11 cellular contexts compared by ENCODE assay signal in genomic region chr2:120686511-120687168, GRCh38. TPM values are rescaled to one million over a fixed set of nuclear protein-coding genes. Genes with fewer than 3 reads are reported as not detected.
DNase-seq lines count a peak whose midpoint lies in the region; ATAC-seq, FAIRE-seq and TF ChIP-seq lines count a peak whose summit lies in the region.
"Had no signal": no experiment of that assay in that cellular context is flagged by ENCODE, and none has a peak within 500 bp of the region (broad histone marks: within the 10 kb centered on the region; RNA-seq: fewer than 3 reads in every experiment).

No MANE protein-coding gene starts in this region.

- no peak overlapping the region for H3K27ac Mint-ChIP-seq in nephron progenitor cell

- intact Hi-C loops in left ventricle myocardium superior (cut with micrococcal nuclease), result no loop called here

- H3K4me3 Mint-ChIP-seq in nephron progenitor cell, result no peak overlapping the region

- H3K27ac ChIP-seq in HL-60 (replicated peaks), result no peak overlapping the region
- no peak overlapping the region for H3K27ac ChIP-seq in brain microvascular endothelial cell
- H3K27ac ChIP-seq: adrenal gland, ovary had no signal

- H3K4me1 Mint-ChIP-seq in nephron progenitor cell, result no peaks in the 10 kb centered on the region

- TF ChIP-seq CTCF in D721Med (IDR thresholded peaks at IDR 0.05; ENCODE audit: insufficient read depth, missing control alignments) (peak; percentile 31), HL-60 (IDR thresholded peaks at IDR 0.05; ENCODE audit: insufficient read depth, low read length) (peak; percentile 37), brain microvascular endothelial cell (IDR thresholded peaks at IDR 0.05; ENCODE audit: low read depth, low read length, missing control alignments) (peak; percentile 57), nephron progenitor cell (IDR thresholded peaks at IDR 0.05) (peak; percentile 36)

- in situ Hi-C loops in brain microvascular endothelial cell (cut with HindIII; ENCODE audit: low pct_ligation_motif_present, low sequenced_read_pairs), result no loop called here
- in situ Hi-C loops in G401 (cut with HindIII; ENCODE audit: low sequenced_read_pairs), result no loop called here

- no peak for ATAC-seq in left ventricle myocardium superior

- H3K36me3 ChIP-seq in brain microvascular endothelial cell (replicated peaks), result no peaks in the 10 kb centered on the region
- H3K36me3 ChIP-seq: adrenal gland, ovary had no signal

- H3K36me3 Mint-ChIP-seq in nephron progenitor cell (ENCODE audit: low read depth), result no peaks in the 10 kb centered on the region

- FAIRE-seq in D721Med (lab: Jason Lieb, UNC), result no peak

- H3K27me3 Mint-ChIP-seq in nephron progenitor cell (ENCODE audit: low read depth, poor library complexity), result peaks cover 82% of the 10 kb centered on the region

- H3K4me3 ChIP-seq in HL-60 (replicated peaks; ENCODE audit: insufficient read depth, low read length), result no peak overlapping the region
- H3K4me3 ChIP-seq in brain microvascular endothelial cell (ENCODE audit: low read depth, low read length), result no peak overlapping the region
- H3K4me3 ChIP-seq: adrenal gland, ovary had no signal

- DNase-seq in D721Med (ENCODE audit: insufficient read length, low spot score), result no peak
- no peak for DNase-seq in HL-60 (ENCODE audit: low read depth in 1 of 2, low spot score in 1 of 2)
- DNase-seq in brain microvascular endothelial cell, result no peak
- DNase-seq in nephron progenitor cell, result no peak
- DNase-seq in G401 (ENCODE audit: low spot score), result no peak
- DNase-seq in left ventricle myocardium superior, result no peak
- no peak for DNase-seq in NCI-H748 treated with DMSO at 0.1 percent for 48 hours (lab: John Stamatoyannopoulos, UW)
- DNase-seq in pons (ENCODE audit: low spot score), result no peak
- DNase-seq: adrenal gland, SW 1271 had no signal

- H3K27me3 ChIP-seq in HL-60 (ENCODE audit: insufficient read depth, poor library complexity, severe bottlenecking) (no peaks in the 10 kb centered on the region), brain microvascular endothelial cell (replicated peaks) (no peaks in the 10 kb centered on the region)
- H3K27me3 ChIP-seq: ovary had no signal

- H3K9me3 Mint-ChIP-seq in nephron progenitor cell, result no peaks in the 10 kb centered on the region

RNA-seq across cellular contexts. Expression of gene GLI2, which starts 49.0 kb away (rescaled TPM):
- total RNA-seq in G401 (2014; rRNA removed; shearing (Covaris generic)), result not detected in 2 replicates
- total RNA-seq in left ventricle myocardium superior, result 2.1 TPM
